ENCODE assay signal across 15 cellular contexts in genomic region chr17:74276051-74276476, GRCh38. TPM values are rescaled to one million over a fixed set of nuclear protein-coding genes. Genes with fewer than 3 reads are reported as not detected.
DNase-seq lines count a peak whose midpoint lies in the region; ATAC-seq and TF ChIP-seq lines count a peak whose summit lies in the region.
"Had no signal": no experiment of that assay in that cellular context is flagged by ENCODE, and none has a peak within 500 bp of the region (broad histone marks: within the 10 kb centered on the region; RNA-seq: fewer than 3 reads in every experiment).

No MANE protein-coding gene starts in this region.

- peak; percentile 22 to 25 for TF ChIP-seq EP300 in tibial nerve (IDR thresholded peaks at IDR 0.05)

- H3K4me3 ChIP-seq in endodermal cell (ENCODE audit: low read length) (no peak overlapping the region), tibial nerve (no peak overlapping the region)
- H3K4me3 ChIP-seq: A549, adrenal gland, prostate gland had no signal

- H3K27me3 Mint-ChIP-seq in activated CD8-positive, alpha-beta memory T cell treated with anti-CD3 and anti-CD28 coated beads, Interleukin-2, amount 10 ng/mL, durations not matched to agents 7 days and 5 days = no peaks in the 10 kb centered on the region
- H3K27me3 Mint-ChIP-seq in endodermal cell (ENCODE audit: insufficient read depth) = peaks cover 29% of the 10 kb centered on the region

- no peak overlapping the region for H3K9ac ChIP-seq in endodermal cell (ENCODE audit: extremely low read depth, low read length, poor library complexity, severe bottlenecking)

- peak overlapping the region; percentile 95 for H3K27ac ChIP-seq in endodermal cell (ENCODE audit: low read depth, low read length)
- peak overlapping the region; percentile 23 to 84 (median 72) for H3K27ac ChIP-seq in tibial nerve
- H3K27ac ChIP-seq: A549, prostate gland had no signal

- TF ChIP-seq CTCF in endodermal cell (conservative IDR thresholded peaks at IDR 0.05) (no peak), tibial nerve (IDR thresholded peaks at IDR 0.05) (no peak)

- H3K4me1 ChIP-seq in endodermal cell (ENCODE audit: control insufficient read depth, insufficient read depth, low read length) (no peaks in the 10 kb centered on the region), tibial nerve (peaks cover 0 to 65% (median 40%) of the 10 kb centered on the region in 4 donors)
- H3K4me1 ChIP-seq: A549, prostate gland had no signal

- ATAC-seq in activated CD8-positive, alpha-beta memory T cell treated with anti-CD3 and anti-CD28 coated beads, Interleukin-2, amount 10 ng/mL, durations not matched to agents 7 days and 5 days = no peak
- no peak for ATAC-seq in GM21717 (IDR thresholded peaks at IDR 0.05; ENCODE audit: unreplicated experiment)
- ATAC-seq: A549, esophagus mucosa had no signal

- CTCF ChIA-PET in activated CD8-positive, alpha-beta memory T cell treated with anti-CD3 and anti-CD28 coated beads, Interleukin-2, amount 10 ng/mL, durations not matched to agents 7 days and 5 days (lab: Charles Lee) = no interaction called here

- peak overlapping the region; percentile 11 for H3K27ac Mint-ChIP-seq in activated CD8-positive, alpha-beta memory T cell treated with anti-CD3 and anti-CD28 coated beads, Interleukin-2, amount 10 ng/mL, durations not matched to agents 7 days and 5 days
- no peak overlapping the region for H3K27ac Mint-ChIP-seq in endodermal cell

- no peaks in the 10 kb centered on the region for H3K9me3 Mint-ChIP-seq in activated CD8-positive, alpha-beta memory T cell treated with anti-CD3 and anti-CD28 coated beads, Interleukin-2, amount 10 ng/mL, durations not matched to agents 7 days and 5 days (ENCODE audit: low read depth)
- H3K9me3 Mint-ChIP-seq in endodermal cell = no peaks in the 10 kb centered on the region

- 77 to 88% methylated on average over 5 to 12 of the region's 12 CpGs for WGBS in endodermal cell (ENCODE audit: insufficient coverage in 1 of 2, insufficient read length in 1 of 2), 2 experiments
- WGBS in tibial nerve, 2 donors = 17 to 27% methylated on average over 12 of the region's 12 CpGs

- H3K4me1 Mint-ChIP-seq in activated CD8-positive, alpha-beta memory T cell treated with anti-CD3 and anti-CD28 coated beads, Interleukin-2, amount 10 ng/mL, durations not matched to agents 7 days and 5 days = peaks cover 37% of the 10 kb centered on the region
- peaks cover 11% of the 10 kb centered on the region for H3K4me1 Mint-ChIP-seq in endodermal cell

- H3K9me3 ChIP-seq in endodermal cell (ENCODE audit: control insufficient read depth, low read length) (no peaks in the 10 kb centered on the region), tibial nerve (no peaks in the 10 kb centered on the region)
- H3K9me3 ChIP-seq: A549, adrenal gland, prostate gland had no signal

- no peaks in the 10 kb centered on the region for H3K36me3 Mint-ChIP-seq in activated CD8-positive, alpha-beta memory T cell treated with anti-CD3 and anti-CD28 coated beads, Interleukin-2, amount 10 ng/mL, durations not matched to agents 7 days and 5 days
- H3K36me3 Mint-ChIP-seq in endodermal cell (ENCODE audit: low read depth) = no peaks in the 10 kb centered on the region

- TF ChIP-seq POLR2A in tibial nerve (IDR thresholded peaks at IDR 0.05) = no peak

- H3K27me3 ChIP-seq in endodermal cell (ENCODE audit: control insufficient read depth, insufficient read depth, low read length, poor library complexity, severe bottlenecking) (peaks cover 20% of the 10 kb centered on the region), tibial nerve (no peaks in the 10 kb centered on the region)

- H3K36me3 ChIP-seq in endodermal cell (ENCODE audit: control insufficient read depth, insufficient read depth, low read length) = no peaks in the 10 kb centered on the region
- H3K36me3 ChIP-seq in tibial nerve = no peaks in the 10 kb centered on the region
- H3K36me3 ChIP-seq: adrenal gland, prostate gland had no signal

- no peak for DNase-seq in activated CD8-positive, alpha-beta memory T cell treated with anti-CD3 and anti-CD28 coated beads, Interleukin-2, amount 10 ng/mL, durations not matched to agents 7 days and 5 days
- DNase-seq in activated CD8-positive, alpha-beta memory T cell treated with anti-CD3 and anti-CD28 coated beads, Interleukin-2, amount 50 U/mL, for 4 hours = no peak
- DNase-seq in endodermal cell (no peak), mucosa of gallbladder (ENCODE audit: low spot score) (peak; percentile 18), tibial nerve (ENCODE audit: low spot score in 2 of 2) (peak in 1 of 2 donors; percentile 48), DMS114 treated with DMSO at 0.1 percent for 48 hours (lab: John Stamatoyannopoulos, UW; ENCODE audit: unreplicated experiment) (no peak), NCI-H2196 treated with DMSO at 0.1 percent for 48 hours (lab: John Stamatoyannopoulos, UW; ENCODE audit: unreplicated experiment) (no peak)
- DNase-seq: activated CD4-positive, alpha-beta T cell treated with anti-CD3 and anti-CD28 coated beads, Interleukin-2, amount 50 U/mL, for 1 hour; adrenal gland; kidney; NCI-H1417 treated with DMSO at 0.1 percent for 48 hours had no signal

- no peak overlapping the region for H3K4me3 Mint-ChIP-seq in activated CD8-positive, alpha-beta memory T cell treated with anti-CD3 and anti-CD28 coated beads, Interleukin-2, amount 10 ng/mL, durations not matched to agents 7 days and 5 days
- no peak overlapping the region for H3K4me3 Mint-ChIP-seq in endodermal cell

RNA-seq across cellular contexts. Expression of gene DNAI2, which starts 2.0 kb away (rescaled TPM):
- total RNA-seq in activated CD8-positive, alpha-beta memory T cell treated with anti-CD3 and anti-CD28 coated beads, Interleukin-2, amount 10 ng/mL, durations not matched to agents 7 days and 5 days = 1 to 10 TPM in 1 of 2 experiments, under 1 TPM in 1; 0.35 to 1.3 TPM
- total RNA-seq in endodermal cell = not detected
- 0.89 TPM for polyA plus RNA-seq in endodermal cell (2013, experiment 1 of 2)
- polyA plus RNA-seq in endodermal cell (2013, experiment 2 of 2) = 0.50 TPM
- 0.32 TPM for total RNA-seq in mucosa of gallbladder
- under 1 TPM in 1 of 4 donors, not detected in 3; 0.60 TPM for total RNA-seq in tibial nerve
- total RNA-seq: esophagus mucosa had no signal
- polyA plus RNA-seq: A549 had no signal

RNA-seq across cellular contexts. Expression of gene KIF19, which starts 50.0 kb away (rescaled TPM):
- 1 to 10 TPM in 1 of 2 experiments, under 1 TPM in 1; 0.42 to 1.6 TPM for total RNA-seq in activated CD8-positive, alpha-beta memory T cell treated with anti-CD3 and anti-CD28 coated beads, Interleukin-2, amount 10 ng/mL, durations not matched to agents 7 days and 5 days
- 1 to 10 TPM in 1 of 2 donors, under 1 TPM in 1; 0.27 to 2.4 TPM for total RNA-seq in endodermal cell
- polyA plus RNA-seq in endodermal cell (2013, experiment 1 of 2) = 3.7 TPM
- polyA plus RNA-seq in endodermal cell (2013, experiment 2 of 2) = 3.4 TPM
- total RNA-seq in mucosa of gallbladder = 0.32 TPM
- total RNA-seq in tibial nerve = 100 to 1,000 TPM in 3 of 4 donors, 10 to 100 TPM in 1; 77.4 to 211 (median 117) TPM
- polyA plus RNA-seq: A549 had no signal

Comparison
In these comparisons a context has a peak if more than half of its experiments do, and no peak if none do; other contexts are left out.
1. RNA of gene KIF19, which starts 50.0 kb away (total RNA-seq): 77.4 to 211 TPM in tibial nerve; 0.27 to 2.4 TPM in endodermal cell, 0.42 to 1.6 TPM in activated CD8-positive, alpha-beta memory T cell treated with anti-CD3 and anti-CD28 coated beads, Interleukin-2, amount 10 ng/mL, durations not matched to agents 7 days and 5 days and 0.32 TPM in mucosa of gallbladder (single experiment); every median in the first group is over 10 times any median in the second.